Comparison of ENCODE assay signal across 8 cellular contexts in genomic region chr15:59437777-59438574, GRCh38. TPM values are rescaled to one million over a fixed set of nuclear protein-coding genes. Genes with fewer than 3 reads are reported as not detected.
A peak's percentile ranks its signal among the peaks of the same experiment; 100 is the strongest.
DNase-seq lines count a peak whose midpoint lies in the region; ATAC-seq and TF ChIP-seq lines count a peak whose summit lies in the region.

TSS of gene FAM81A (plus strand) at chr15:59438186. CDS start at chr15:59458627, 20,441 bp downstream.

- peaks cover 24% of the 10 kb centered on the region for H3K27me3 ChIP-seq in CD4-positive, alpha-beta memory T cell (ENCODE audit: insufficient read depth, low read length)
- no peaks in the 10 kb centered on the region for H3K27me3 ChIP-seq in thyroid gland

- no peaks in the 10 kb centered on the region for H3K9me3 Mint-ChIP-seq in CD4-positive, alpha-beta memory T cell
- H3K9me3 Mint-ChIP-seq in activated T-helper 17 cell treated with anti-CD3 and anti-CD28 coated beads, Interleukin-2, amount 50 U/mL, for 72 hours = no peaks in the 10 kb centered on the region
- no peaks in the 10 kb centered on the region for H3K9me3 Mint-ChIP-seq in natural killer cell treated with Interleukin-12 subunit alpha and Interleukin-12 subunit beta and Interleukin-15 and Interleukin-18, amount 100 ng/mL, for 72 hours

- no peak within 1 kb of the TSS for H3K27ac Mint-ChIP-seq in CD4-positive, alpha-beta memory T cell
- no peak within 1 kb of the TSS for H3K27ac Mint-ChIP-seq in activated T-helper 17 cell treated with anti-CD3 and anti-CD28 coated beads, Interleukin-2, amount 50 U/mL, for 72 hours
- no peak within 1 kb of the TSS for H3K27ac Mint-ChIP-seq in natural killer cell treated with Interleukin-12 subunit alpha and Interleukin-12 subunit beta and Interleukin-15 and Interleukin-18, amount 100 ng/mL, for 72 hours

- peak within 1 kb of the TSS; percentile 72 to 87 (median 84) for H3K4me3 Mint-ChIP-seq in CD4-positive, alpha-beta memory T cell
- peak within 1 kb of the TSS; percentile 72 for H3K4me3 Mint-ChIP-seq in activated T-helper 17 cell treated with anti-CD3 and anti-CD28 coated beads, Interleukin-2, amount 50 U/mL, for 72 hours
- peak within 1 kb of the TSS; percentile 81 for H3K4me3 Mint-ChIP-seq in natural killer cell treated with Interleukin-12 subunit alpha and Interleukin-12 subunit beta and Interleukin-15 and Interleukin-18, amount 100 ng/mL, for 72 hours

- H3K27ac ChIP-seq in CD4-positive, alpha-beta memory T cell (ENCODE audit: low read depth, low read length) = no peak within 1 kb of the TSS
- H3K27ac ChIP-seq in thyroid gland = peak within 1 kb of the TSS in 1 of 3 donors; percentile 11

- peak; percentile 79 for ATAC-seq in HG03342 (IDR thresholded peaks at IDR 0.05; ENCODE audit: unreplicated experiment)
- peak; percentile 70 for ATAC-seq in activated T-helper 17 cell treated with anti-CD3 and anti-CD28 coated beads, Interleukin-2, amount 50 U/mL, for 72 hours (replicated peaks)
- ATAC-seq in natural killer cell treated with Interleukin-12 subunit alpha and Interleukin-12 subunit beta and Interleukin-15 and Interleukin-18, amount 100 ng/mL, for 72 hours = peak; percentile 91

- no peaks in the 10 kb centered on the region for H3K9me3 ChIP-seq in CD4-positive, alpha-beta memory T cell (ENCODE audit: control insufficient read depth in 1 of 2, low read length in 2 of 2)
- no peaks in the 10 kb centered on the region for H3K9me3 ChIP-seq in thyroid gland

- peaks cover 34 to 48% of the 10 kb centered on the region in 2 donors for H3K27me3 Mint-ChIP-seq in CD4-positive, alpha-beta memory T cell
- H3K27me3 Mint-ChIP-seq in activated T-helper 17 cell treated with anti-CD3 and anti-CD28 coated beads, Interleukin-2, amount 50 U/mL, for 72 hours = peaks cover 40% of the 10 kb centered on the region
- H3K27me3 Mint-ChIP-seq in natural killer cell treated with Interleukin-12 subunit alpha and Interleukin-12 subunit beta and Interleukin-15 and Interleukin-18, amount 100 ng/mL, for 72 hours = peaks cover 37 to 48% of the 10 kb centered on the region in 2 donors

- peak in 1 of 2 donors; percentile 12 for TF ChIP-seq POLR2A in thyroid gland (IDR thresholded peaks at IDR 0.05)

- H3K36me3 ChIP-seq in CD4-positive, alpha-beta memory T cell (ENCODE audit: insufficient read depth, low read length) = no peaks in the 10 kb centered on the region
- H3K36me3 ChIP-seq in thyroid gland = no peaks in the 10 kb centered on the region

- H3K4me3 ChIP-seq in CD4-positive, alpha-beta memory T cell (ENCODE audit: low read length in 2 of 2) = peak within 1 kb of the TSS in 1 of 2 donors; percentile 49
- H3K4me3 ChIP-seq in fibroblast of villous mesenchyme (ENCODE audit: low read depth, low read length) (peak within 1 kb of the TSS; percentile 60), thyroid gland (replicated peaks in 1 of 3) (peak within 1 kb of the TSS in 2 of 3 donors; percentile 33 to 55)

- TF ChIP-seq CTCF in fibroblast of villous mesenchyme (IDR thresholded peaks at IDR 0.05; ENCODE audit: insufficient read depth, low read depth, low read length) (no peak), thyroid gland (IDR thresholded peaks at IDR 0.05) (no peak)

- H3K36me3 Mint-ChIP-seq in CD4-positive, alpha-beta memory T cell = no peaks in the 10 kb centered on the region
- H3K36me3 Mint-ChIP-seq in activated T-helper 17 cell treated with anti-CD3 and anti-CD28 coated beads, Interleukin-2, amount 50 U/mL, for 72 hours (ENCODE audit: low read depth) = no peaks in the 10 kb centered on the region
- H3K36me3 Mint-ChIP-seq in natural killer cell treated with Interleukin-12 subunit alpha and Interleukin-12 subunit beta and Interleukin-15 and Interleukin-18, amount 100 ng/mL, for 72 hours = no peaks in the 10 kb centered on the region

- DNase-seq in CD4-positive, alpha-beta memory T cell = peak in 4 of 5 donors; percentile 10 to 21 (median 16)
- DNase-seq in GM19238 (ENCODE audit: insufficient read length, low spot score) (peak; percentile 93), NCI-H69 (lab: John Stamatoyannopoulos, UW) (peak; percentile 97), fibroblast of villous mesenchyme (ENCODE audit: low read depth) (peak; percentile 78), thyroid gland (peak; percentile 87 to 90)
- DNase-seq in natural killer cell treated with Interleukin-12 subunit alpha and Interleukin-12 subunit beta and Interleukin-15 and Interleukin-18, amount 100 ng/mL, for 72 hours (ENCODE audit: low spot score) = peak; percentile 77

- 1 to 3% methylated on average over 16 to 22 of the region's 95 CpGs for WGBS in thyroid gland, 2 donors

- intact Hi-C loops in CD4-positive, alpha-beta memory T cell (cut with micrococcal nuclease) = no loop called here
- intact Hi-C loops in thyroid gland (cut with DNase I) = no loop called here

- CTCF ChIA-PET in CD4-positive, alpha-beta memory T cell (lab: Charles Lee; ENCODE audit: partially characterized antibody) = no interaction called here

- peaks cover 15% of the 10 kb centered on the region for H3K4me1 ChIP-seq in CD4-positive, alpha-beta memory T cell (ENCODE audit: insufficient read depth, low read length)
- peaks cover 15% of the 10 kb centered on the region in 2 donors for H3K4me1 ChIP-seq in thyroid gland

- H3K4me1 Mint-ChIP-seq in CD4-positive, alpha-beta memory T cell = peaks cover 12 to 28% (median 21%) of the 10 kb centered on the region in 4 donors
- no peaks in the 10 kb centered on the region for H3K4me1 Mint-ChIP-seq in activated T-helper 17 cell treated with anti-CD3 and anti-CD28 coated beads, Interleukin-2, amount 50 U/mL, for 72 hours
- H3K4me1 Mint-ChIP-seq in natural killer cell treated with Interleukin-12 subunit alpha and Interleukin-12 subunit beta and Interleukin-15 and Interleukin-18, amount 100 ng/mL, for 72 hours (ENCODE audit: low read depth in 2 of 2) = peaks cover 11 to 13% of the 10 kb centered on the region in 2 donors

- POLR2A ChIA-PET in CD4-positive, alpha-beta memory T cell (lab: Charles Lee; ENCODE audit: partially characterized antibody) = no interaction called here

RNA-seq across cellular contexts. Expression of gene FAM81A, which starts in this region (rescaled TPM):
- total RNA-seq in CD4-positive, alpha-beta memory T cell = not detected
- polyA plus RNA-seq in CD4-positive, alpha-beta memory T cell = not detected
- total RNA-seq in activated T-helper 17 cell treated with anti-CD3 and anti-CD28 coated beads, Interleukin-2, amount 50 U/mL, for 72 hours = not detected
- total RNA-seq in fibroblast of villous mesenchyme (under 0.01 TPM in 2 replicates), thyroid gland (10 to 100 TPM in 1 of 4 donors, 1 to 10 TPM in 2, under 1 TPM in 1; 0.27 to 14.3 (median 2.4) TPM)
- 1 to 10 TPM in 1 of 2 donors, not detected in 1; 1.2 TPM for total RNA-seq in natural killer cell treated with Interleukin-12 subunit alpha and Interleukin-12 subunit beta and Interleukin-15 and Interleukin-18, amount 100 ng/mL, for 72 hours

Comparison
In these comparisons a context has a peak if more than half of its experiments do, and no peak if none do; other contexts are left out.
1. Peak in DNase-seq in CD4-positive, alpha-beta memory T cell; RNA of the gene not detected or under 1 TPM.
2. Peak in ATAC-seq in activated T-helper 17 cell treated with anti-CD3 and anti-CD28 coated beads, Interleukin-2, amount 50 U/mL, for 72 hours; RNA of the gene not detected or under 1 TPM.
3. Peak in DNase-seq and H3K4me3 ChIP-seq in fibroblast of villous mesenchyme; RNA of the gene not detected or under 1 TPM.
4. DNase-seq: peak in every context shown above with its lines; median percentile 97 in NCI-H69; 93 in GM19238; 88 in thyroid gland; 78 in fibroblast of villous mesenchyme; 77 in natural killer cell treated with Interleukin-12 subunit alpha and Interleukin-12 subunit beta and Interleukin-15 and Interleukin-18, amount 100 ng/mL, for 72 hours; 16 in CD4-positive, alpha-beta memory T cell.